In genomic region chr12:123364532-123365140, GRCh38 we compare ENCODE assay signal across 8 cellular contexts. TPM values are rescaled to one million over a fixed set of nuclear protein-coding genes. Genes with fewer than 3 reads are reported as not detected.
A peak's percentile ranks its signal among the peaks of the same experiment; 100 is the strongest.
DNase-seq lines count a peak whose midpoint lies in the region; ATAC-seq and TF ChIP-seq lines count a peak whose summit lies in the region.

SBNO1 (minus strand) TSS chr12:123364847; CDS start chr12:123350441, 14,406 bp downstream.

- ATAC-seq in GM19043 (IDR thresholded peaks at IDR 0.05; ENCODE audit: low read depth, unreplicated experiment): peak; percentile 11
- peak; percentile 38 for ATAC-seq in HG03439 (IDR thresholded peaks at IDR 0.05; ENCODE audit: unreplicated experiment)
- ATAC-seq in lower lobe of right lung: peak; percentile 92 to 97

- DNase-seq in AG08396 (ENCODE audit: low spot score) (peak; percentile 95), NCI-H69 (lab: John Stamatoyannopoulos, UW) (peak; percentile 97), dorsolateral prefrontal cortex (peak; percentile 68 to 85 (median 82)), lower lobe of right lung (peak; percentile 91)
- peak; percentile 91 for DNase-seq in activated CD4-positive, alpha-beta T cell treated with anti-CD3 and anti-CD28 coated beads, Interleukin-2, amount 10 ng/mL, durations not matched to agents 7 days and 5 days
- DNase-seq in stimulated activated CD4-positive, alpha-beta T cell treated with anti-CD3 and anti-CD28 coated beads, TNF-alpha, amount 100 ng/mL, for 24 hours (ENCODE audit: low read depth in 3 of 3): peak; percentile 75 to 86 (median 83)

- no peaks in the 10 kb centered on the region for H3K9me3 ChIP-seq in lower lobe of right lung

- H3K4me3 ChIP-seq in dorsolateral prefrontal cortex: peak within 1 kb of the TSS; percentile 56 to 97 (median 87)
- H3K4me3 ChIP-seq in lower lobe of right lung: peak within 1 kb of the TSS; percentile 91

- H3K36me3 Mint-ChIP-seq in activated CD4-positive, alpha-beta T cell treated with anti-CD3 and anti-CD28 coated beads, Interleukin-2, amount 10 ng/mL, durations not matched to agents 7 days and 5 days (ENCODE audit: low read depth): no peaks in the 10 kb centered on the region

- CTCF ChIA-PET in activated CD4-positive, alpha-beta T cell treated with anti-CD3 and anti-CD28 coated beads, Interleukin-2, amount 10 ng/mL, durations not matched to agents 7 days and 5 days (lab: Charles Lee): interaction anchor here (0.6 to 3.3 kb wide), 22 partner anchors 8 to 195 kb away, joined by 3 to 28 read pairs (median 4); partner anchors contain the start of genes KMT5A and SNRNP35

- peaks cover 10% of the 10 kb centered on the region for H3K4me1 Mint-ChIP-seq in activated CD4-positive, alpha-beta T cell treated with anti-CD3 and anti-CD28 coated beads, Interleukin-2, amount 10 ng/mL, durations not matched to agents 7 days and 5 days

- H3K27me3 Mint-ChIP-seq in activated CD4-positive, alpha-beta T cell treated with anti-CD3 and anti-CD28 coated beads, Interleukin-2, amount 10 ng/mL, durations not matched to agents 7 days and 5 days: no peaks in the 10 kb centered on the region

- no peaks in the 10 kb centered on the region for H3K9me3 Mint-ChIP-seq in activated CD4-positive, alpha-beta T cell treated with anti-CD3 and anti-CD28 coated beads, Interleukin-2, amount 10 ng/mL, durations not matched to agents 7 days and 5 days

- H3K4me3 Mint-ChIP-seq in activated CD4-positive, alpha-beta T cell treated with anti-CD3 and anti-CD28 coated beads, Interleukin-2, amount 10 ng/mL, durations not matched to agents 7 days and 5 days: peak within 1 kb of the TSS; percentile 83

- H3K27me3 ChIP-seq in dorsolateral prefrontal cortex (no peaks in the 10 kb centered on the region), lower lobe of right lung (ENCODE audit: low read depth) (no peaks in the 10 kb centered on the region)

- POLR2A ChIA-PET in activated CD4-positive, alpha-beta T cell treated with anti-CD3 and anti-CD28 coated beads, Interleukin-2, amount 10 ng/mL, durations not matched to agents 7 days and 5 days (lab: Charles Lee): interaction anchor here (1.7 kb wide), 1 partner anchor 19 kb away, joined by 11 read pairs; the partner anchor contains the start of gene KMT5A

- H3K27ac Mint-ChIP-seq in activated CD4-positive, alpha-beta T cell treated with anti-CD3 and anti-CD28 coated beads, Interleukin-2, amount 10 ng/mL, durations not matched to agents 7 days and 5 days: peak within 1 kb of the TSS; percentile 93

- TF ChIP-seq CTCF in dorsolateral prefrontal cortex (IDR thresholded peaks at IDR 0.05 in 54 of 56, conservative IDR thresholded peaks at IDR 0.05 in 2 of 56; ENCODE audit: low read depth in 1 of 56, partially characterized antibody in 56 of 56): peak in 7 of 56 donors; percentile 6 to 23 (median 16)
- no peak for TF ChIP-seq CTCF in lower lobe of right lung (IDR thresholded peaks at IDR 0.05)

- intact Hi-C loops in dorsolateral prefrontal cortex (cut with DNase I) (loop anchor here (1.0 to 10.0 kb wide), 9 partner anchors 19 to 612 kb away; partner anchors contain the start of genes CDK2AP1 (in 1 of the 2), DDX55 (in 1 of the 2), DENR (in 1 of the 2) and KMT5A (in 1 of the 2)), lower lobe of right lung (cut with DNase I) (no loop called here)

- H3K27ac ChIP-seq in dorsolateral prefrontal cortex (peak within 1 kb of the TSS; percentile 76 to 99 (median 97)), lower lobe of right lung (peak within 1 kb of the TSS; percentile 91)

- peaks cover 26% of the 10 kb centered on the region for H3K4me1 ChIP-seq in lower lobe of right lung

- no peaks in the 10 kb centered on the region for H3K36me3 ChIP-seq in lower lobe of right lung

RNA-seq across cellular contexts. Expression of gene SBNO1, which starts in this region (rescaled TPM):
- 10 to 100 TPM; 38.1 to 41.8 TPM for total RNA-seq in activated CD4-positive, alpha-beta T cell treated with anti-CD3 and anti-CD28 coated beads, Interleukin-2, amount 10 ng/mL, durations not matched to agents 7 days and 5 days
- total RNA-seq in dorsolateral prefrontal cortex (10 to 100 TPM; 29.4 to 70.1 (median 50.1) TPM), lower lobe of right lung (28.2 TPM)

Comparison
In these comparisons a context has a peak if more than half of its experiments do, and no peak if none do; other contexts are left out.
1. Peak in every context shown above with its lines: DNase-seq, ATAC-seq, H3K4me3 ChIP-seq and H3K27ac ChIP-seq.
2. ATAC-seq: peak in every context shown above with its lines; median percentile 94 in lower lobe of right lung; 38 in HG03439; 11 in GM19043.